In genomic region chr7:44998153-44998871, GRCh38 we compare ENCODE assay signal across 10 cellular contexts. TPM values are rescaled to one million over a fixed set of nuclear protein-coding genes. Genes with fewer than 3 reads are reported as not detected.
DNase-seq lines count a peak whose midpoint lies in the region; ATAC-seq and TF ChIP-seq lines count a peak whose summit lies in the region.
"Had no signal": no experiment of that assay in that cellular context is flagged by ENCODE, and none has a peak within 500 bp of the region (broad histone marks: within the 10 kb centered on the region; RNA-seq: fewer than 3 reads in every experiment).

No MANE protein-coding gene starts in this region.

- H3K79me2 ChIP-seq in mammary epithelial cell (ENCODE audit: insufficient read depth, low read length) = peaks cover 30% of the 10 kb centered on the region

- peak overlapping the region; percentile 75 for H3K4me3 Mint-ChIP-seq in MCF 10A (ENCODE audit: unreplicated experiment)
- H3K4me3 Mint-ChIP-seq in T-cell = peak overlapping the region; percentile 85 to 97 (median 95)

- no peaks in the 10 kb centered on the region for H3K27me3 ChIP-seq in mammary epithelial cell (ENCODE audit: insufficient read depth, low read length)
- H3K27me3 ChIP-seq in iPS-20b (ENCODE audit: insufficient read depth, low read length) = no peaks in the 10 kb centered on the region
- no peaks in the 10 kb centered on the region for H3K27me3 ChIP-seq in transverse colon
- H3K27me3 ChIP-seq in vagina = no peaks in the 10 kb centered on the region

- H3K36me3 Mint-ChIP-seq in MCF 10A (ENCODE audit: insufficient read depth, unreplicated experiment) (peaks cover 6% of the 10 kb centered on the region), T-cell (peaks cover 3% of the 10 kb centered on the region)

- H3K4me1 Mint-ChIP-seq in MCF 10A (ENCODE audit: insufficient read depth, unreplicated experiment) = peaks cover 29% of the 10 kb centered on the region
- H3K4me1 Mint-ChIP-seq in T-cell = peaks cover 48 to 60% (median 50%) of the 10 kb centered on the region in 3 donors

- H3K9me3 Mint-ChIP-seq in MCF 10A (ENCODE audit: unreplicated experiment) (no peaks in the 10 kb centered on the region), T-cell (peaks cover 0 to 5% (median 0%) of the 10 kb centered on the region in 3 donors)

- TF ChIP-seq EP300 in transverse colon (IDR thresholded peaks at IDR 0.05; ENCODE audit: low read depth) = no peak

- intact Hi-C loops in MCF 10A (cut with micrococcal nuclease) = loop anchor here (10.0 kb wide), 1 partner anchor 116 kb away; the partner anchor contains the start of gene TBRG4
- intact Hi-C loops in mammary epithelial cell (cut with micrococcal nuclease) = no loop called here
- intact Hi-C loops in transverse colon (cut with DNase I; ENCODE audit: low total_unique reads) = loop anchor here (10.0 kb wide), 1 partner anchor 404 kb away; no protein-coding TSS in a partner anchor
- intact Hi-C loops in vagina (cut with DNase I) = no loop called here

- no peak overlapping the region for H3K4me2 ChIP-seq in mammary epithelial cell (ENCODE audit: insufficient read depth, low read depth, low read length)

- in situ Hi-C loops in mammary epithelial cell (cut with MboI; ENCODE audit: low sequenced_read_pairs in 2 of 2) = no loop called here
- in situ Hi-C loops in transverse colon (cut with MboI; ENCODE audit: low pct_ligation_motif_present in 1 of 4, low pct_unique_long_range_greater_than_20kb in 1 of 4, low sequenced_read_pairs in 3 of 4) = no loop called here
- in situ Hi-C loops in GM13977 (cut with MboI; ENCODE audit: low pct_unique_long_range_greater_than_20kb, low sequenced_read_pairs, unreplicated experiment) = no loop called here

- CTCF ChIA-PET in MCF 10A (lab: Yijun Ruan, JAX) (interaction anchor here (0.6 to 3.0 kb wide), 5 partner anchors 47 to 917 kb away, joined by 3 to 11 read pairs (median 3); no protein-coding TSS in a partner anchor), mammary epithelial cell (lab: Charles Lee; ENCODE audit: low non-redundant PET) (interaction anchor here (0.8 kb wide), 1 partner anchor 357 kb away, joined by 7 read pairs; no protein-coding TSS in a partner anchor), T-cell (lab: Charles Lee) (interaction anchor here (0.6 to 1.7 kb wide), 5 partner anchors 24 to 71 kb away, joined by 3 to 5 read pairs (median 3); no protein-coding TSS in a partner anchor)

- H3K4me1 ChIP-seq in mammary epithelial cell (ENCODE audit: insufficient read depth, low read length) (peaks cover 23% of the 10 kb centered on the region), iPS-20b (ENCODE audit: insufficient read depth, low read length) (peaks cover 6% of the 10 kb centered on the region; the same call in 1 of the 2 replicates), transverse colon (peaks cover 6 to 34% (median 17%) of the 10 kb centered on the region in 4 donors), vagina (peaks cover 29% of the 10 kb centered on the region)

- H3K4me3 ChIP-seq in mammary epithelial cell (replicated peaks in 1 of 3; ENCODE audit: insufficient read depth in 1 of 3, low read depth in 2 of 3, low read length in 3 of 3) = no peak overlapping the region
- peak overlapping the region; percentile 95; the same call in 1 of the 2 replicates for H3K4me3 ChIP-seq in iPS-20b (ENCODE audit: low read length)
- H3K4me3 ChIP-seq in transverse colon = peak overlapping the region in 1 of 4 donors; percentile 92
- peak overlapping the region in 1 of 2 donors; percentile 91 for H3K4me3 ChIP-seq in vagina

- H3K9me3 ChIP-seq in mammary epithelial cell (replicated peaks; ENCODE audit: insufficient read depth, low read length) (no peaks in the 10 kb centered on the region), iPS-20b (ENCODE audit: insufficient read depth, low read depth, low read length) (no peaks in the 10 kb centered on the region), transverse colon (no peaks in the 10 kb centered on the region), vagina (no peaks in the 10 kb centered on the region)

- H3K9ac ChIP-seq in mammary epithelial cell (ENCODE audit: insufficient read depth, low read length) (no peak overlapping the region), iPS-20b (ENCODE audit: low read depth, low read length) (peak overlapping the region; percentile 89; the same call in 1 of the 2 replicates)

- dilution Hi-C loops in mammary epithelial cell (cut with HindIII; ENCODE audit: low sequenced_read_pairs) = loop anchor here (5.0 kb wide), 2 partner anchors 34 to 74 kb away; no protein-coding TSS in a partner anchor

- POLR2A ChIA-PET in MCF 10A (lab: Yijun Ruan, JAX) (interaction anchor here (1.0 to 8.8 kb wide), 11 partner anchors 11 to 426 kb away, joined by 3 to 190 read pairs (median 7); partner anchors contain the start of genes PURB and TBRG4), T-cell (lab: Charles Lee) (interaction anchor here (0.5 to 1.5 kb wide), 9 partner anchors 9 to 1074 kb away, joined by 3 to 5 read pairs (median 3); no protein-coding TSS in a partner anchor)

- WGBS in mammary epithelial cell (ENCODE audit: low coverage, missing lambda C conversion rate) = 100% methylated on average over 4 of the region's 4 CpGs
- 83 to 87% methylated on average over 1 to 4 of the region's 4 CpGs for WGBS in transverse colon (ENCODE audit: low coverage in 1 of 2), 2 donors

- no peaks in the 10 kb centered on the region for H3K27me3 Mint-ChIP-seq in MCF 10A (ENCODE audit: insufficient read depth, unreplicated experiment)
- H3K27me3 Mint-ChIP-seq in T-cell = no peaks in the 10 kb centered on the region

- no peak for TF ChIP-seq POLR2A in transverse colon (IDR thresholded peaks at IDR 0.05)
- no peak for TF ChIP-seq POLR2A in vagina (IDR thresholded peaks at IDR 0.05)

- H3K27ac ChIP-seq in mammary epithelial cell (ENCODE audit: insufficient read depth, low read depth, low read length) (no peak overlapping the region), iPS-20b (ENCODE audit: low read length) (no peak overlapping the region), transverse colon (peak overlapping the region; percentile 91 to 98 (median 96)), vagina (no peak overlapping the region)

- no peak for DNase-seq in MCF 10A (ENCODE audit: unreplicated experiment)
- DNase-seq in mammary epithelial cell = no peak
- no peak for DNase-seq in T-cell
- no peak for DNase-seq in transverse colon
- no peak for DNase-seq in vagina (ENCODE audit: extremely low spot score in 2 of 2)
- no peak for DNase-seq in GM13977 (ENCODE audit: low spot score)
- DNase-seq: DMS79, NCI-H446 treated with DMSO at 0.1 percent for 48 hours had no signal

- TF ChIP-seq CTCF in MCF 10A (IDR thresholded peaks at IDR 0.05; ENCODE audit: unreplicated experiment) (no peak), mammary epithelial cell (conservative IDR thresholded peaks at IDR 0.05 in 1 of 2, IDR thresholded peaks at IDR 0.05 in 1 of 2; ENCODE audit: extremely low read depth in 1 of 2, insufficient read depth in 1 of 2, low read depth in 1 of 2, low read length in 2 of 2) (no peak), transverse colon (IDR thresholded peaks at IDR 0.05) (no peak), vagina (IDR thresholded peaks at IDR 0.05) (no peak), GM13977 (IDR thresholded peaks at IDR 0.05; ENCODE audit: extremely low read depth, insufficient read depth, missing control alignments) (no peak)

- H3K27ac Mint-ChIP-seq in MCF 10A (ENCODE audit: low read depth, unreplicated experiment) (no peak overlapping the region), T-cell (peak overlapping the region; percentile 89 to 95)

- H2AFZ ChIP-seq in mammary epithelial cell (ENCODE audit: low read depth, low read length) = no peak overlapping the region

- no peaks in the 10 kb centered on the region for H3K36me3 ChIP-seq in mammary epithelial cell (ENCODE audit: insufficient read depth, low read length)
- no peaks in the 10 kb centered on the region for H3K36me3 ChIP-seq in iPS-20b (ENCODE audit: insufficient read depth, low read depth, low read length)
- H3K36me3 ChIP-seq in transverse colon = no peaks in the 10 kb centered on the region
- no peaks in the 10 kb centered on the region for H3K36me3 ChIP-seq in vagina

- BruUV-seq in MCF 10A (replicated peaks; lab: Mats Ljungman, UMichigan) (no TSS peak), mammary epithelial cell (replicated peaks; lab: Mats Ljungman, UMichigan) (no TSS peak)

- H4K20me1 ChIP-seq in mammary epithelial cell (ENCODE audit: insufficient read depth, low read length) = no peaks in the 10 kb centered on the region

- ATAC-seq in T-cell (replicated peaks in 1 of 4) (no peak), HG02973 (IDR thresholded peaks at IDR 0.05; ENCODE audit: unreplicated experiment) (no peak)

RNA-seq across cellular contexts. Expression of gene CCM2, which starts 1.7 kb away (rescaled TPM):
- total RNA-seq in MCF 10A (2022) = 35.1 and 36.2 TPM in 2 replicates
- 10 to 100 TPM; 73.2 to 75.6 TPM for total RNA-seq in mammary epithelial cell
- polyA plus RNA-seq in mammary epithelial cell = 66.2 TPM
- polyA minus RNA-seq in mammary epithelial cell = 107 TPM
- total RNA-seq in T-cell = 100 to 1,000 TPM in 4 of 5 donors, 10 to 100 TPM in 1; 88.6 to 190 (median 167) TPM
- 10 to 100 TPM; 40.4 to 76.4 (median 47.8) TPM for total RNA-seq in transverse colon
- total RNA-seq in vagina = 44.2 TPM

RNA-seq across cellular contexts. Expression of gene MYO1G, which starts 19.5 kb away (rescaled TPM):
- total RNA-seq in MCF 10A (2022) (0.14 and 0.15 TPM in 2 replicates), mammary epithelial cell (under 1 TPM in 1 of 2 donors, not detected in 1; 0.17 TPM), T-cell (100 to 1,000 TPM; 183 to 272 (median 192) TPM), transverse colon (1 to 10 TPM; 2.5 to 8.3 (median 6.4) TPM), vagina (5.2 TPM)
- polyA plus RNA-seq in mammary epithelial cell = 0.02 TPM
- not detected for polyA minus RNA-seq in mammary epithelial cell

Comparison
In these comparisons a context has a peak if more than half of its experiments do, and no peak if none do; other contexts are left out.
1. intact Hi-C loops: an anchor here in MCF 10A (10.0 kb wide) and transverse colon (10.0 kb wide); none called in mammary epithelial cell and vagina.
2. H3K27ac ChIP-seq: peak in transverse colon (4 of 4); none in mammary epithelial cell (single experiment), iPS-20b (single experiment) and vagina (single experiment).
3. RNA of gene MYO1G, which starts 19.5 kb away (total RNA-seq): 183 to 272 TPM in T-cell; 2.5 to 8.3 TPM in transverse colon, 5.2 TPM in vagina (single experiment), 0.17 TPM in mammary epithelial cell and 0.14 to 0.15 TPM in MCF 10A; every median in the first group is over 10 times any median in the second.